ENCODE assay signal across 2 cellular contexts in the genomic region with DNA sequence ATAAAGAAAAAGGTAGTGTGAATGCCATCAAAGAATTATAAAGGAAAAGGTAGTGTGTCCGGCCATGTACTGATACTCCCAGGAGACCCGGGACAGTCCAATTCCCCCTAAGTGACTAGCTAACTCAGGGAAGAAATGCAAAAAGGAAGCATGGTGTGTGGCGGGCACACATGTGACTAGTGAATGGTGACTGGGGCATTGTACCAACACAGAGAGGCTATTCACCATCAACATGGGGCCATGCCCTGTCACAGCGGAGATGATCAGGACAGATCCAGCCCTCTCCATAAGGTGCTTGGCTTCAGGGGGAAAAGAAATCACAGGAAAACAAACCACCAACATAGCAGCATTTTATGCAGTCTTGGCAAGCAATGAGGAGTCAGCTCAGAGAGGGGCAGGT.
TF ChIP-seq lines count a peak whose summit lies in the region.

No MANE protein-coding gene starts in this region.

TF ChIP-seq in GM23338, 12 proteins besides CTCF, POLR2A, EP300 and RAD21 (continued from another document):
- TF ChIP-seq, protein P1, sequence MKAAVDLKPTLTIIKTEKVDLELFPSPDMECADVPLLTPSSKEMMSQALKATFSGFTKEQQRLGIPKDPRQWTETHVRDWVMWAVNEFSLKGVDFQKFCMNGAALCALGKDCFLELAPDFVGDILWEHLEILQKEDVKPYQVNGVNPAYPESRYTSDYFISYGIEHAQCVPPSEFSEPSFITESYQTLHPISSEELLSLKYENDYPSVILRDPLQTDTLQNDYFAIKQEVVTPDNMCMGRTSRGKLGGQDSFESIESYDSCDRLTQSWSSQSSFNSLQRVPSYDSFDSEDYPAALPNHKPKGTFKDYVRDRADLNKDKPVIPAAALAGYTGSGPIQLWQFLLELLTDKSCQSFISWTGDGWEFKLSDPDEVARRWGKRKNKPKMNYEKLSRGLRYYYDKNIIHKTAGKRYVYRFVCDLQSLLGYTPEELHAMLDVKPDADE (IDR thresholded peaks at IDR 0.05) = no peak

TF ChIP-seq in WTC11, 78 proteins besides CTCF, POLR2A, EP300 and RAD21 (continued from another document):
- TF ChIP-seq, protein P2, sequence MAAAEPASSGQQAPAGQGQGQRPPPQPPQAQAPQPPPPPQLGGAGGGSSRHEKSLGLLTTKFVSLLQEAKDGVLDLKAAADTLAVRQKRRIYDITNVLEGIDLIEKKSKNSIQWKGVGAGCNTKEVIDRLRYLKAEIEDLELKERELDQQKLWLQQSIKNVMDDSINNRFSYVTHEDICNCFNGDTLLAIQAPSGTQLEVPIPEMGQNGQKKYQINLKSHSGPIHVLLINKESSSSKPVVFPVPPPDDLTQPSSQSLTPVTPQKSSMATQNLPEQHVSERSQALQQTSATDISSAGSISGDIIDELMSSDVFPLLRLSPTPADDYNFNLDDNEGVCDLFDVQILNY (CRISPR knock-in tag; IDR thresholded peaks at IDR 0.05) = no peak
- TF ChIP-seq ESRRA (CRISPR knock-in tag; IDR thresholded peaks at IDR 0.05; ENCODE audit: borderline replicate concordance) (no peak), ATF1 (CRISPR knock-in tag; IDR thresholded peaks at IDR 0.05) (no peak), HMGA2 (CRISPR knock-in tag; IDR thresholded peaks at IDR 0.05) (no peak)
- TF ChIP-seq, protein P3, sequence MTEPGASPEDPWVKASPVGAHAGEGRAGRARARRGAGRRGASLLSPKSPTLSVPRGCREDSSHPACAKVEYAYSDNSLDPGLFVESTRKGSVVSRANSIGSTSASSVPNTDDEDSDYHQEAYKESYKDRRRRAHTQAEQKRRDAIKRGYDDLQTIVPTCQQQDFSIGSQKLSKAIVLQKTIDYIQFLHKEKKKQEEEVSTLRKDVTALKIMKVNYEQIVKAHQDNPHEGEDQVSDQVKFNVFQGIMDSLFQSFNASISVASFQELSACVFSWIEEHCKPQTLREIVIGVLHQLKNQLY (CRISPR knock-in tag; IDR thresholded peaks at IDR 0.05) = no peak
- TF ChIP-seq, protein P4, sequence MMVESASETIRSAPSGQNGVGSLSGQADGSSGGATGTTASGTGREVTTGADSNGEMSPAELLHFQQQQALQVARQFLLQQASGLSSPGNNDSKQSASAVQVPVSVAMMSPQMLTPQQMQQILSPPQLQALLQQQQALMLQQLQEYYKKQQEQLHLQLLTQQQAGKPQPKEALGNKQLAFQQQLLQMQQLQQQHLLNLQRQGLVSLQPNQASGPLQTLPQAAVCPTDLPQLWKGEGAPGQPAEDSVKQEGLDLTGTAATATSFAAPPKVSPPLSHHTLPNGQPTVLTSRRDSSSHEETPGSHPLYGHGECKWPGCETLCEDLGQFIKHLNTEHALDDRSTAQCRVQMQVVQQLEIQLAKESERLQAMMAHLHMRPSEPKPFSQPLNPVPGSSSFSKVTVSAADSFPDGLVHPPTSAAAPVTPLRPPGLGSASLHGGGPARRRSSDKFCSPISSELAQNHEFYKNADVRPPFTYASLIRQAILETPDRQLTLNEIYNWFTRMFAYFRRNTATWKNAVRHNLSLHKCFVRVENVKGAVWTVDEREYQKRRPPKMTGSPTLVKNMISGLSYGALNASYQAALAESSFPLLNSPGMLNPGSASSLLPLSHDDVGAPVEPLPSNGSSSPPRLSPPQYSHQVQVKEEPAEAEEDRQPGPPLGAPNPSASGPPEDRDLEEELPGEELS (CRISPR knock-in tag; IDR thresholded peaks at IDR 0.05) = no peak
